8 cellular contexts compared by ENCODE assay signal in the genomic region with DNA sequence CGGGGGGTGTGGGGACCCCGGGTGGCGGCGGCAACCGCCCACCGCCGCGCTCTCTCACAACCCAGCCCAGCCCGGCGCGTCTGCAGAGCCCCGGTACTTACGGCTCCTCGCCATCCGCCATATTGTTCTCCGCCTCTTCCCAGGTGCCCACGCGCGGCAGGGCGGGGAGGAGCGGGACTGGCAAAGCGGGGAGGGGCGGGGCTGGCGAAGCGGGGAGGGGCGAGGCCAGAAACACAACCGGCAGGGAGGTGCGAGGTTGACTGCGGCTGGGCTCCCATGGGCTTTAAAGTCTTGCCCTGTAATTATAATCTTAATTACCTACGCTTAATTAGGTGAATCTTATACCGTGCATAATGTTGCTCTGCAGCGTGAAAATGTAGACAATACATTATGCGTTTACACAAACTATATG. TPM values are rescaled to one million over a fixed set of nuclear protein-coding genes. Genes with fewer than 3 reads are reported as not detected.
DNase-seq lines count a peak whose midpoint lies in the region; ATAC-seq and TF ChIP-seq lines count a peak whose summit lies in the region.

A gene (minus strand): TSS at position 133 of the 412 bp plus-strand sequence. CDS start 12 bp downstream, at position 121.

- intact Hi-C loops in left ventricle myocardium superior (cut with micrococcal nuclease) (no loop called here), prostate gland (cut with DNase I) (no loop called here)

- DNase-seq in GM12865 (ENCODE audit: low read depth) (peak; percentile 95), NCI-H146 (lab: John Stamatoyannopoulos, UW) (peak; percentile 84), T-helper 17 cell (peak; percentile 83 to 89 (median 87)), amniotic stem cell (lab: John Stamatoyannopoulos, UW) (peak; percentile 86), left ventricle myocardium superior (peak; percentile 94), prostate gland (ENCODE audit: low spot score) (peak; percentile 90), ureter (ENCODE audit: low spot score) (peak; percentile 93)

- peak within 1 kb of the TSS; percentile 78 to 83 for H3K27ac ChIP-seq in prostate gland

- peaks cover 45% of the 10 kb centered on the region for H3K4me1 Mint-ChIP-seq in T-helper 17 cell

- H3K4me3 Mint-ChIP-seq in T-helper 17 cell, result peak within 1 kb of the TSS; percentile 93

- TF ChIP-seq CTCF in GM12865 (IDR thresholded peaks at IDR 0.05; ENCODE audit: insufficient read depth, low read depth, low read length, missing control alignments) (no peak), prostate gland (IDR thresholded peaks at IDR 0.05) (no peak)

- no peaks in the 10 kb centered on the region for H3K27me3 ChIP-seq in prostate gland (replicated peaks; ENCODE audit: insufficient read depth)

- no peaks in the 10 kb centered on the region for H3K9me3 ChIP-seq in T-helper 17 cell (ENCODE audit: control insufficient read depth, low read length, poor library complexity, severe bottlenecking)
- H3K9me3 ChIP-seq in prostate gland, result no peaks in the 10 kb centered on the region

- no peaks in the 10 kb centered on the region for H3K36me3 ChIP-seq in prostate gland

- ATAC-seq in HG02759 (IDR thresholded peaks at IDR 0.05; ENCODE audit: unreplicated experiment), result peak; percentile 53
- ATAC-seq in T-helper 17 cell, result peak; percentile 76
- peak; percentile 83 for ATAC-seq in left ventricle myocardium superior

- H3K27ac Mint-ChIP-seq in T-helper 17 cell, result peak within 1 kb of the TSS; percentile 97

- under 1% methylated on average over 32 of the region's 33 CpGs for WGBS in prostate gland

- peak within 1 kb of the TSS; percentile 69 for H3K4me3 ChIP-seq in GM12865 (ENCODE audit: low read depth, low read length)
- peak within 1 kb of the TSS; percentile 93 to 96 for H3K4me3 ChIP-seq in prostate gland

- no peaks in the 10 kb centered on the region for H3K27me3 Mint-ChIP-seq in T-helper 17 cell

- H3K4me1 ChIP-seq in prostate gland (replicated peaks), result peaks cover 4% of the 10 kb centered on the region

- H3K36me3 Mint-ChIP-seq in T-helper 17 cell (ENCODE audit: low read depth), result no peaks in the 10 kb centered on the region

- TF ChIP-seq POLR2A in prostate gland (IDR thresholded peaks at IDR 0.05), result peak; percentile 70

RNA-seq across cellular contexts. Expression of the gene that starts here (rescaled TPM):
- total RNA-seq in T-helper 17 cell (10 to 100 TPM; 53.5 to 56.2 TPM), left ventricle myocardium superior (93.4 TPM), prostate gland (10 to 100 TPM; 45.5 to 50.6 TPM), ureter (72.4 TPM)

Comparison
In these comparisons a context has a peak if more than half of its experiments do, and no peak if none do; other contexts are left out.
1. Peak in every context shown above with its lines: DNase-seq, ATAC-seq, H3K4me3 ChIP-seq and H3K27ac ChIP-seq.